ENCODE assay signal across 21 cellular contexts in genomic region chr16:77913738-77914263, GRCh38.
"Had no signal": no experiment of that assay in that cellular context is flagged by ENCODE, and none has a peak within 500 bp of the region (broad histone marks: within the 10 kb centered on the region; RNA-seq: fewer than 3 reads in every experiment).

No MANE protein-coding gene starts in this region.

- H3K4me1 Mint-ChIP-seq: activated B cell treated with CpG ODN at 0.5 μM for 24 hours; activated CD4-positive, alpha-beta memory T cell treated with anti-CD3 and anti-CD28 coated beads, Interleukin-2, amount 10 ng/mL, durations not matched to agents 7 days and 5 days; activated CD8-positive, alpha-beta memory T cell treated with anti-CD3 and anti-CD28 coated beads, Interleukin-2, amount 10 ng/mL, durations not matched to agents 7 days and 5 days; activated naive CD8-positive, alpha-beta T cell treated with anti-CD3 and anti-CD28 coated beads for 36 hours; central memory CD8-positive, alpha-beta T cell; immature natural killer cell; memory B cell; naive thymus-derived CD4-positive, alpha-beta T cell; stimulated activated memory B cell treated with anti-CD40 and anti-IgM and Interleukin-4, amounts not matched to agents 10 μg/mL and 1 μg/mL and 100 μg/mL, for 72 hours had no signal

- ATAC-seq: activated CD8-positive, alpha-beta memory T cell treated with anti-CD3 and anti-CD28 coated beads, Interleukin-2, amount 10 ng/mL, durations not matched to agents 7 days and 5 days; body of pancreas; naive thymus-derived CD4-positive, alpha-beta T cell; stimulated activated memory B cell treated with anti-CD40 and anti-IgM and Interleukin-4, amounts not matched to agents 10 μg/mL and 1 μg/mL and 100 μg/mL, for 72 hours had no signal

- DNase-seq: activated B cell treated with CpG ODN at 0.5 μM for 24 hours; activated CD4-positive, alpha-beta memory T cell treated with anti-CD3 and anti-CD28 coated beads, Interleukin-2, amount 10 ng/mL, durations not matched to agents 7 days and 5 days; activated CD4-positive, alpha-beta T cell treated with anti-CD3 and anti-CD28 coated beads for 48 hours; activated CD8-positive, alpha-beta memory T cell treated with anti-CD3 and anti-CD28 coated beads, Interleukin-2, amount 10 ng/mL, durations not matched to agents 7 days and 5 days; activated naive CD8-positive, alpha-beta T cell treated with anti-CD3 and anti-CD28 coated beads for 36 hours; body of pancreas; immature natural killer cell; kidney glomerular epithelial cell; left ventricle myocardium inferior; naive thymus-derived CD4-positive, alpha-beta T cell; retina; spleen; stimulated activated CD4-positive, alpha-beta T cell treated with anti-CD3 and anti-CD28 coated beads, Interleukin-4, amount 100 ng/mL, for 4 hours; SW 1271; T-helper 2 cell; upper lobe of left lung had no signal

- H3K4me3 ChIP-seq: body of pancreas, coronary artery, left ventricle myocardium inferior, spleen, thoracic aorta, upper lobe of left lung had no signal

- H3K36me3 Mint-ChIP-seq: activated CD8-positive, alpha-beta memory T cell treated with anti-CD3 and anti-CD28 coated beads, Interleukin-2, amount 10 ng/mL, durations not matched to agents 7 days and 5 days; activated naive CD8-positive, alpha-beta T cell treated with anti-CD3 and anti-CD28 coated beads for 36 hours; immature natural killer cell; memory B cell; naive thymus-derived CD4-positive, alpha-beta T cell; stimulated activated memory B cell treated with anti-CD40 and anti-IgM and Interleukin-4, amounts not matched to agents 10 μg/mL and 1 μg/mL and 100 μg/mL, for 72 hours had no signal

- H3K9me3 Mint-ChIP-seq: activated B cell treated with CpG ODN at 0.5 μM for 24 hours; activated CD4-positive, alpha-beta memory T cell treated with anti-CD3 and anti-CD28 coated beads, Interleukin-2, amount 10 ng/mL, durations not matched to agents 7 days and 5 days; activated naive CD8-positive, alpha-beta T cell treated with anti-CD3 and anti-CD28 coated beads for 36 hours; central memory CD8-positive, alpha-beta T cell; immature natural killer cell had no signal

- H3K9me3 ChIP-seq: body of pancreas, left ventricle myocardium inferior, spleen, thoracic aorta, upper lobe of left lung had no signal

- H3K36me3 ChIP-seq: left ventricle myocardium inferior, spleen, thoracic aorta, upper lobe of left lung had no signal

- H3K27me3 ChIP-seq: body of pancreas, spleen, upper lobe of left lung had no signal

- H3K4me1 ChIP-seq: spleen had no signal

- H3K27ac ChIP-seq: body of pancreas, coronary artery, left ventricle myocardium inferior, spleen, thoracic aorta, upper lobe of left lung had no signal

- H3K27ac Mint-ChIP-seq: activated B cell treated with CpG ODN at 0.5 μM for 24 hours; activated CD4-positive, alpha-beta memory T cell treated with anti-CD3 and anti-CD28 coated beads, Interleukin-2, amount 10 ng/mL, durations not matched to agents 7 days and 5 days; activated CD8-positive, alpha-beta memory T cell treated with anti-CD3 and anti-CD28 coated beads, Interleukin-2, amount 10 ng/mL, durations not matched to agents 7 days and 5 days; activated naive CD8-positive, alpha-beta T cell treated with anti-CD3 and anti-CD28 coated beads for 36 hours; immature natural killer cell; memory B cell; naive thymus-derived CD4-positive, alpha-beta T cell; stimulated activated memory B cell treated with anti-CD40 and anti-IgM and Interleukin-4, amounts not matched to agents 10 μg/mL and 1 μg/mL and 100 μg/mL, for 72 hours had no signal

- H3K27me3 Mint-ChIP-seq: activated B cell treated with CpG ODN at 0.5 μM for 24 hours; activated CD4-positive, alpha-beta memory T cell treated with anti-CD3 and anti-CD28 coated beads, Interleukin-2, amount 10 ng/mL, durations not matched to agents 7 days and 5 days; activated CD8-positive, alpha-beta memory T cell treated with anti-CD3 and anti-CD28 coated beads, Interleukin-2, amount 10 ng/mL, durations not matched to agents 7 days and 5 days; activated naive CD8-positive, alpha-beta T cell treated with anti-CD3 and anti-CD28 coated beads for 36 hours; central memory CD8-positive, alpha-beta T cell; stimulated activated memory B cell treated with anti-CD40 and anti-IgM and Interleukin-4, amounts not matched to agents 10 μg/mL and 1 μg/mL and 100 μg/mL, for 72 hours had no signal

- H3K4me3 Mint-ChIP-seq: activated B cell treated with CpG ODN at 0.5 μM for 24 hours; activated CD4-positive, alpha-beta memory T cell treated with anti-CD3 and anti-CD28 coated beads, Interleukin-2, amount 10 ng/mL, durations not matched to agents 7 days and 5 days; activated CD8-positive, alpha-beta memory T cell treated with anti-CD3 and anti-CD28 coated beads, Interleukin-2, amount 10 ng/mL, durations not matched to agents 7 days and 5 days; activated naive CD8-positive, alpha-beta T cell treated with anti-CD3 and anti-CD28 coated beads for 36 hours; central memory CD8-positive, alpha-beta T cell; immature natural killer cell; memory B cell; naive thymus-derived CD4-positive, alpha-beta T cell; stimulated activated memory B cell treated with anti-CD40 and anti-IgM and Interleukin-4, amounts not matched to agents 10 μg/mL and 1 μg/mL and 100 μg/mL, for 72 hours had no signal
